24 cellular contexts compared by ENCODE assay signal in the genomic region with DNA sequence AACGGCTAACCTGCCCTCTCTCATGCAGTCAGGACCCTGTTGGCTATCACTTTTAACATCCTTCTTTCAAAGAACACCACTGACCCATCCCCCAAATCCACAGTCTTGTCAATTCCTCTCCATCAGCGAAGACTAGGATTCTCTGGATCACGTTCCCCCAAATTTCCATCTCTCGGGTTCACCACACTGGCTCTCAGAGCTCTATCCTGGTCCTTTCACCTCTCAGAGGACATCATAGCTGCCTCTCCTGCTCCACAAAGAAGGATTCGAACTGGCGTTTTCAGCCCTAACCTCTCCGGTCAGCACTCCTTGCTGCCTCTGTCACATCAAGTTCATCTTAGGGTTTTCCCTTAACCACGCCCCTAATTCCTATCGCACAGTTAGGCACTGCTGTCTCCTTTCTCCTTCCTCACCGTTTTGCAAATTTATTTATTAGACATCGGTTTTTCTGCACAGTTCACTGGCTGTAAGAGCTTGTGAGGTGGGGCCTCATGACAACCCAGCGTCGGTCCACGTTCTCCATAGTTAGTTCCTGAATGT.
DNase-seq lines count a peak whose midpoint lies in the region; ATAC-seq and TF ChIP-seq lines count a peak whose summit lies in the region.
"Had no signal": no experiment of that assay in that cellular context is flagged by ENCODE, and none has a peak within 500 bp of the region (broad histone marks: within the 10 kb centered on the region; RNA-seq: fewer than 3 reads in every experiment).

No MANE protein-coding gene starts in this region.

- peaks cover 16% of the 10 kb centered on the region; the same call in 1 of the 2 replicates for H3K9me3 ChIP-seq in BLaER1
- no peaks in the 10 kb centered on the region for H3K9me3 ChIP-seq in thyroid gland
- H3K9me3 ChIP-seq: BE2C, SJSA1 had no signal

- no peak for ATAC-seq in left lobe of liver
- ATAC-seq in stimulated activated naive B cell treated with anti-CD40 and anti-IgM and Interleukin-4, amounts not matched to agents 10 μg/mL and 1 μg/mL and 100 μg/mL, for 72 hours (replicated peaks): no peak
- ATAC-seq: HepG2 had no signal

- H3K4me2 ChIP-seq in BLaER1: peak overlapping the region; percentile 84
- H3K4me2 ChIP-seq: PC-9 had no signal

- H3K27me3 Mint-ChIP-seq in stimulated activated naive B cell treated with anti-CD40 and anti-IgM and Interleukin-4, amounts not matched to agents 10 μg/mL and 1 μg/mL and 100 μg/mL, for 72 hours: peaks cover 34 to 46% of the 10 kb centered on the region in 2 donors
- H3K27me3 Mint-ChIP-seq: CD4-positive, CD25-positive, alpha-beta regulatory T cell had no signal

- H3K27ac ChIP-seq in BLaER1 (peak overlapping the region; percentile 75), cingulate gyrus (ENCODE audit: low read depth, low read length) (peak overlapping the region; percentile 67), thyroid gland (no peak overlapping the region)
- H3K27ac ChIP-seq: PC-9, SJSA1 had no signal

- H3K27ac Mint-ChIP-seq in stimulated activated naive B cell treated with anti-CD40 and anti-IgM and Interleukin-4, amounts not matched to agents 10 μg/mL and 1 μg/mL and 100 μg/mL, for 72 hours: peak overlapping the region; percentile 10

- H3K36me3 ChIP-seq in BLaER1 (no peaks in the 10 kb centered on the region), thyroid gland (no peaks in the 10 kb centered on the region)
- H3K36me3 ChIP-seq: SJSA1 had no signal

- intact Hi-C loops in thyroid gland (cut with DNase I): no loop called here

- H4K20me1 ChIP-seq in BLaER1: no peaks in the 10 kb centered on the region

- H3K36me3 Mint-ChIP-seq in stimulated activated naive B cell treated with anti-CD40 and anti-IgM and Interleukin-4, amounts not matched to agents 10 μg/mL and 1 μg/mL and 100 μg/mL, for 72 hours: no peaks in the 10 kb centered on the region
- H3K36me3 Mint-ChIP-seq: CD4-positive, CD25-positive, alpha-beta regulatory T cell had no signal

- H3K27me3 ChIP-seq in BLaER1 (no peaks in the 10 kb centered on the region), thyroid gland (no peaks in the 10 kb centered on the region)
- H3K27me3 ChIP-seq: BE2C, SJSA1 had no signal

- H3K9ac ChIP-seq in BLaER1: no peak overlapping the region

- DNase-seq in left lobe of liver (ENCODE audit: low spot score) (peak; percentile 21), thyroid gland (no peak), mucosa of gallbladder (ENCODE audit: low spot score) (no peak)
- no peak for DNase-seq in stimulated activated naive B cell treated with anti-CD40 and anti-IgM and Interleukin-4, amounts not matched to agents 10 μg/mL and 1 μg/mL and 100 μg/mL, for 72 hours
- no peak for DNase-seq in stimulated activated CD4-positive, alpha-beta T cell treated with anti-CD3 and anti-CD28 coated beads, Interleukin-4, amount 100 ng/mL, for 24 hours
- DNase-seq: 8988T; ACHN; BE2C; CD4-positive, CD25-positive, alpha-beta regulatory T cell; DMS153; DND-41; H7; Karpas-422; NCI-H1092; NCI-H1436 treated with DMSO at 0.1 percent for 48 hours; NCI-H187 treated with DMSO at 0.1 percent for 48 hours; NCI-H345; NCI-H510A treated with DMSO at 0.1 percent for 48 hours; PC-9; Right ventricle myocardium superior had no signal

- no peak for TF ChIP-seq CTCF in thyroid gland (IDR thresholded peaks at IDR 0.05)

- 91 to 92% methylated on average over 14 of the region's 14 CpGs for WGBS in thyroid gland, 2 donors

- no peak for TF ChIP-seq POLR2A in thyroid gland (IDR thresholded peaks at IDR 0.05)

- H3K4me3 Mint-ChIP-seq in stimulated activated naive B cell treated with anti-CD40 and anti-IgM and Interleukin-4, amounts not matched to agents 10 μg/mL and 1 μg/mL and 100 μg/mL, for 72 hours: no peak overlapping the region

- H3K4me1 Mint-ChIP-seq in stimulated activated naive B cell treated with anti-CD40 and anti-IgM and Interleukin-4, amounts not matched to agents 10 μg/mL and 1 μg/mL and 100 μg/mL, for 72 hours: peaks cover 14 to 30% of the 10 kb centered on the region in 2 donors

- H3K4me1 ChIP-seq in BLaER1 (peaks cover 99% of the 10 kb centered on the region), thyroid gland (no peaks in the 10 kb centered on the region)

- no peak overlapping the region for H3K4me3 ChIP-seq in BLaER1
- no peak overlapping the region for H3K4me3 ChIP-seq in thyroid gland (replicated peaks in 1 of 3)
- H3K4me3 ChIP-seq: PC-9, SJSA1 had no signal

- H3K9me3 Mint-ChIP-seq in stimulated activated naive B cell treated with anti-CD40 and anti-IgM and Interleukin-4, amounts not matched to agents 10 μg/mL and 1 μg/mL and 100 μg/mL, for 72 hours: peaks cover 0 to 8% of the 10 kb centered on the region in 2 donors

Comparison
In these comparisons a context has a peak if more than half of its experiments do, and no peak if none do; other contexts are left out.
1. H3K27ac ChIP-seq: peak in BLaER1 (single experiment) and cingulate gyrus (single experiment); none in thyroid gland (0 of 3).